Comparison of ENCODE assay signal across 11 cellular contexts in the genomic region with DNA sequence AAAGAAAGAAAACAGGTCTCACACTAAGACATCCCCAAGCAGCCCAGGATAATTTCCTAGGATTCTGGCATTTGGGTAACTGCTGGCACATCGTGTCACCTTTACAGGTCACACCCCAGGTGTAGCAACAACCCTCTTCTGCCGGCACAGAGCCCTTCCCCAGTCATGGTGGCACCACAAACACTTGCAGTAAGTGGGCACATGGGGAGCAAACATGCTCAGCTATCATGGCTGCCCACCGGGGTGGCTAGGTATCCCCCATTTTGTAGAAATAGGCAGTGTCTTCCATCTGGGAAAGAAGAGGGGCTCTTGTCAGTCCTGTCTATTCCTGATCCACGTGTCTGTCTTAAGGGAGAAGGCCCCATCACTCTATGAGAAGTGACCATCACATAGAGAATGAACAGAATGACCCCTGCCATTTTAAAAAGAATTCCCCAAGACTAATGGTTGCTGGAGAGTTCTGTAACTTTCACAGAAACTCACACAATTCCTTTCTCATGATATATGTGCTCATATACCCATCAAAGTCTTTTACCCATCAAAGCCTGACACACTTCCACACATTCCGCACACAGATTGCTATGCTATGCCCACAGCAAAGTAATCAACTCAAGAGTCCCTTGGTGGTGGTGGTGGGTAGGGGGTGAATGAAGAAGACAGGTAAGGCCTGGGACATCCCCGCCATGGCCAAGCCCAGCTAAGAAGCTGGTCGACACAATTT. TPM values are rescaled to one million over a fixed set of nuclear protein-coding genes. Genes with fewer than 3 reads are reported as not detected.
DNase-seq lines count a peak whose midpoint lies in the region; ATAC-seq and TF ChIP-seq lines count a peak whose summit lies in the region.
"Had no signal": no experiment of that assay in that cellular context is flagged by ENCODE, and none has a peak within 500 bp of the region (broad histone marks: within the 10 kb centered on the region; RNA-seq: fewer than 3 reads in every experiment).

No MANE protein-coding gene starts in this region.

- H3K27ac Mint-ChIP-seq in activated naive CD8-positive, alpha-beta T cell treated with anti-CD3 and anti-CD28 coated beads, Interleukin-2, amount 10 ng/mL, durations not matched to agents 7 days and 5 days = peak overlapping the region; percentile 73

- peaks cover 61% of the 10 kb centered on the region for H3K4me1 Mint-ChIP-seq in activated naive CD8-positive, alpha-beta T cell treated with anti-CD3 and anti-CD28 coated beads, Interleukin-2, amount 10 ng/mL, durations not matched to agents 7 days and 5 days

- intact Hi-C loops in left ventricle myocardium inferior (cut with micrococcal nuclease) (no loop called here), heart right ventricle (cut with DNase I) (no loop called here)

- H3K4me3 ChIP-seq in left ventricle myocardium inferior (no peak overlapping the region), heart right ventricle (no peak overlapping the region), mesodermal cell (ENCODE audit: extremely low read depth, insufficient read depth, low read length, poor library complexity, severe bottlenecking) (no peak overlapping the region)
- H3K4me3 ChIP-seq: skin epidermis had no signal

- 79 to 87% methylated on average over 7 of the region's 7 CpGs for WGBS in heart right ventricle, 2 donors
- WGBS in mesodermal cell (ENCODE audit: insufficient coverage in 2 of 2), 2 experiments = 91 to 92% methylated on average over 4 to 5 of the region's 7 CpGs

- no peak for DNase-seq in left ventricle myocardium inferior
- no peak for DNase-seq in heart right ventricle
- no peak for DNase-seq in activated naive CD8-positive, alpha-beta T cell treated with anti-CD3 and anti-CD28 coated beads, Interleukin-2, amount 10 ng/mL, durations not matched to agents 7 days and 5 days
- DNase-seq in hippocampal formation (lab: John Stamatoyannopoulos, UW) = no peak
- DNase-seq in substantia nigra (lab: John Stamatoyannopoulos, UW) = no peak
- no peak for DNase-seq in RPMI8226
- no peak for DNase-seq in middle frontal gyrus (ENCODE audit: extremely low spot score, low spot score)
- DNase-seq: NCI-H345 had no signal

- H3K36me3 Mint-ChIP-seq in activated naive CD8-positive, alpha-beta T cell treated with anti-CD3 and anti-CD28 coated beads, Interleukin-2, amount 10 ng/mL, durations not matched to agents 7 days and 5 days = peaks cover 9% of the 10 kb centered on the region

- H3K4me3 Mint-ChIP-seq in activated naive CD8-positive, alpha-beta T cell treated with anti-CD3 and anti-CD28 coated beads, Interleukin-2, amount 10 ng/mL, durations not matched to agents 7 days and 5 days = peak overlapping the region; percentile 45

- no peaks in the 10 kb centered on the region for H3K27me3 ChIP-seq in left ventricle myocardium inferior (ENCODE audit: low read depth)
- no peaks in the 10 kb centered on the region for H3K27me3 ChIP-seq in heart right ventricle

- H3K27ac ChIP-seq in left ventricle myocardium inferior (replicated peaks) (peak overlapping the region; percentile 2), heart right ventricle (peak overlapping the region in 2 of 10 donors; percentile 11 to 15), mesodermal cell (ENCODE audit: low read depth, low read length, severe bottlenecking) (peak overlapping the region; percentile 79), substantia nigra (ENCODE audit: low read depth, low read length, poor library complexity, severe bottlenecking) (no peak overlapping the region)
- H3K27ac ChIP-seq: KMS-11 had no signal

- H3K9me3 Mint-ChIP-seq in activated naive CD8-positive, alpha-beta T cell treated with anti-CD3 and anti-CD28 coated beads, Interleukin-2, amount 10 ng/mL, durations not matched to agents 7 days and 5 days = no peaks in the 10 kb centered on the region

- H3K9me3 ChIP-seq in left ventricle myocardium inferior (replicated peaks) (no peaks in the 10 kb centered on the region), heart right ventricle (no peaks in the 10 kb centered on the region), mesodermal cell (ENCODE audit: control insufficient read depth, low read length) (no peaks in the 10 kb centered on the region)

- H3K36me3 ChIP-seq in left ventricle myocardium inferior (no peaks in the 10 kb centered on the region), heart right ventricle (peaks cover 0 to 9% (median 0%) of the 10 kb centered on the region in 9 donors), mesodermal cell (ENCODE audit: control insufficient read depth, insufficient read depth, low read length) (peaks cover 30% of the 10 kb centered on the region)

- ATAC-seq in heart right ventricle = no peak
- ATAC-seq in activated naive CD8-positive, alpha-beta T cell treated with anti-CD3 and anti-CD28 coated beads, Interleukin-2, amount 10 ng/mL, durations not matched to agents 7 days and 5 days (ENCODE audit: low read depth) = no peak

- TF ChIP-seq CTCF in left ventricle myocardium inferior (IDR thresholded peaks at IDR 0.05; ENCODE audit: borderline replicate concordance) = no peak
- TF ChIP-seq CTCF in heart right ventricle (IDR thresholded peaks at IDR 0.05) = no peak

- no peaks in the 10 kb centered on the region for H3K27me3 Mint-ChIP-seq in activated naive CD8-positive, alpha-beta T cell treated with anti-CD3 and anti-CD28 coated beads, Interleukin-2, amount 10 ng/mL, durations not matched to agents 7 days and 5 days

- H3K4me1 ChIP-seq in left ventricle myocardium inferior = peaks cover 100% of the 10 kb centered on the region
- peaks cover 43 to 99% (median 94%) of the 10 kb centered on the region in 9 donors for H3K4me1 ChIP-seq in heart right ventricle
- H3K4me1 ChIP-seq in mesodermal cell (ENCODE audit: control insufficient read depth, insufficient read depth, low read length, poor library complexity, severe bottlenecking) = peaks cover 49% of the 10 kb centered on the region

- POLR2A ChIA-PET in activated naive CD8-positive, alpha-beta T cell treated with anti-CD3 and anti-CD28 coated beads, Interleukin-2, amount 10 ng/mL, durations not matched to agents 7 days and 5 days (lab: Charles Lee) = interaction anchor here (0.6 to 1.7 kb wide), 7 partner anchors 10 to 174 kb away, joined by 3 to 8 read pairs (median 4); no protein-coding TSS in a partner anchor

RNA-seq across cellular contexts. Expression of a gene that starts 33.3 kb away (rescaled TPM):
- total RNA-seq in left ventricle myocardium inferior (60.9 TPM), heart right ventricle (10 to 100 TPM; 51.6 to 85.1 (median 54.7) TPM)
- polyA plus RNA-seq in heart right ventricle = 10 to 100 TPM; 31.2 to 34.8 TPM
- 100 to 1,000 TPM; 132 to 134 TPM for total RNA-seq in activated naive CD8-positive, alpha-beta T cell treated with anti-CD3 and anti-CD28 coated beads, Interleukin-2, amount 10 ng/mL, durations not matched to agents 7 days and 5 days
- 66.2 TPM for polyA plus RNA-seq in mesodermal cell (2013, experiment 1 of 2)
- 63.1 TPM for polyA plus RNA-seq in mesodermal cell (2013, experiment 2 of 2)
